ENCODE assay signal across 8 cellular contexts in genomic region chr15:32717290-32718081, GRCh38. TPM values are rescaled to one million over a fixed set of nuclear protein-coding genes. Genes with fewer than 3 reads are reported as not detected.
DNase-seq lines count a peak whose midpoint lies in the region; ATAC-seq and TF ChIP-seq lines count a peak whose summit lies in the region.

Gene GREM1 (plus strand): TSS chr15:32718004. CDS start chr15:32730691, 12,687 bp downstream.

- H3K9ac ChIP-seq in MM.1S (ENCODE audit: low read length), result no peak within 1 kb of the TSS

- H2AFZ ChIP-seq in MM.1S (ENCODE audit: low read length), result no peak within 1 kb of the TSS

- no peaks in the 10 kb centered on the region for H3K9me3 ChIP-seq in MM.1S (replicated peaks; ENCODE audit: insufficient read depth, low read length)

- no peaks in the 10 kb centered on the region for H3K9me3 Mint-ChIP-seq in neural crest cell

- ATAC-seq in GM19397 (IDR thresholded peaks at IDR 0.05; ENCODE audit: unreplicated experiment), result no peak

- peaks cover 4% of the 10 kb centered on the region for H3K4me1 Mint-ChIP-seq in neural crest cell

- peaks cover 3% of the 10 kb centered on the region for H3K36me3 Mint-ChIP-seq in neural crest cell (ENCODE audit: low read depth)

- H3K4me2 ChIP-seq in MM.1S (ENCODE audit: low read depth, low read length), result peak within 1 kb of the TSS; percentile 7; the same call in 1 of the 2 replicates

- H4K20me1 ChIP-seq in MM.1S (ENCODE audit: insufficient read depth, low read length), result no peaks in the 10 kb centered on the region

- H3K4me3 ChIP-seq in MM.1S (ENCODE audit: low read length), result no peak within 1 kb of the TSS

- H3K9me2 ChIP-seq in MM.1S (replicated peaks; ENCODE audit: insufficient read depth, low read length), result no peaks in the 10 kb centered on the region

- no peak within 1 kb of the TSS for H3K27ac ChIP-seq in MM.1S (ENCODE audit: low read length)

- no peaks in the 10 kb centered on the region for H3K36me3 ChIP-seq in MM.1S (replicated peaks; ENCODE audit: insufficient read depth, low read length)

- H3K27me3 ChIP-seq in MM.1S (replicated peaks; ENCODE audit: insufficient read depth, low read length), result peaks cover 15% of the 10 kb centered on the region

- H3K27ac Mint-ChIP-seq in neural crest cell (ENCODE audit: unreplicated experiment), result no peak within 1 kb of the TSS

- peaks cover 7% of the 10 kb centered on the region for H3K4me1 ChIP-seq in MM.1S (ENCODE audit: low read length)

- H3K79me2 ChIP-seq in MM.1S (ENCODE audit: low read length), result no peaks in the 10 kb centered on the region

- H3K27me3 Mint-ChIP-seq in neural crest cell (ENCODE audit: low read depth), result peaks cover 97% of the 10 kb centered on the region

- peak; percentile 27 for DNase-seq in Ammon's horn (ENCODE audit: low spot score)
- DNase-seq in MM.1S, result no peak
- DNase-seq in fibroblast of gingiva (ENCODE audit: low read depth), result peak; percentile 65
- DNase-seq in neural crest cell (ENCODE audit: low read depth, low spot score), result peak; percentile 8
- DNase-seq in OCI-M1 (lab: John Stamatoyannopoulos, UW), result no peak
- DNase-seq in DMS79 (lab: John Stamatoyannopoulos, UW), result no peak
- no peak for DNase-seq in HuH-7 (ENCODE audit: low spot score)

- TF ChIP-seq CTCF in MM.1S (IDR thresholded peaks at IDR 0.05; ENCODE audit: low read length) (no peak), neural crest cell (conservative IDR thresholded peaks at IDR 0.05) (no peak)

- H3F3A ChIP-seq in MM.1S (ENCODE audit: insufficient read depth, low read length), result peaks cover 4% of the 10 kb centered on the region; the same call in 1 of the 2 replicates

- H3K4me3 Mint-ChIP-seq in neural crest cell, result peak within 1 kb of the TSS; percentile 72

RNA-seq across cellular contexts. Expression of gene GREM1, which starts in this region (rescaled TPM):
- total RNA-seq in neural crest cell, result 0.07 and 0.09 TPM in 2 replicates

Comparison
In these comparisons a context has a peak if more than half of its experiments do, and no peak if none do; other contexts are left out.
1. Peak in DNase-seq in neural crest cell; RNA of the gene not detected or under 1 TPM.
2. DNase-seq: peak in Ammon's horn (single experiment) and fibroblast of gingiva (single experiment); none in MM.1S (single experiment), OCI-M1 (single experiment), DMS79 (single experiment) and HuH-7 (single experiment).